ENCODE assay signal across 9 cellular contexts in the genomic region with DNA sequence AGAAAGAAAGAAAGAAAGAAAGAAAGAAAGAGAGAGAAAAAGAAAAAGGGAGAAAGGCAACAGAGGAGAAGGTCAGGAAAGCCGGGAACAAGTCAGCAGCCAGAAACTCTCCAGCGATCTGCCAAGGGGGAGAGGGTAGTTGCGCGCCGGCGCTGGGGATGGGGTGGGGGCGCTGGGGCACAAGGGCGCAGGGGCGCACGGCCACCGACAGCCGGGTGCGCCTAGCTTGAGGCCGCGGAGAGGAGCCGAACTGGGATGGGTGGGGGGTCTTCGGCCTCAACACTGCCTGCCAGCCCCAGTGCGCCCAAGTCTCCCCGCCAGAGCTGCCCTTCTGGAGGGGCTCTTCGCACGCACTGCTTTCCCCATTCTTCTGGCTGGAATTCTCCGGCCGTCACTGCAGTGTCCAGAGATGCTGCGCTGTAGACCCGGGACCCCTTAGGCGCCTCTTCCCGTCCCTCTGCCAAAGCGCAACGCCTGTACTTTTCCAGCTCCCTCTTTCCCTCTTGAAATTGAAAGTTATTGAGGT. TPM values are rescaled to one million over a fixed set of nuclear protein-coding genes. Genes with fewer than 3 reads are reported as not detected.
DNase-seq lines count a peak whose midpoint lies in the region; TF ChIP-seq lines count a peak whose summit lies in the region.
"Had no signal": no experiment of that assay in that cellular context is flagged by ENCODE, and none has a peak within 500 bp of the region (broad histone marks: within the 10 kb centered on the region; RNA-seq: fewer than 3 reads in every experiment).

No MANE protein-coding gene starts in this region.

- no peak for TF ChIP-seq CTCF in testis (IDR thresholded peaks at IDR 0.05)

- no peak overlapping the region for H3K27ac Mint-ChIP-seq in activated CD4-positive, alpha-beta memory T cell treated with anti-CD3 and anti-CD28 coated beads, Interleukin-2, amount 10 ng/mL, durations not matched to agents 7 days and 5 days
- no peak overlapping the region for H3K27ac Mint-ChIP-seq in activated CD4-positive, alpha-beta memory T cell treated with anti-CD3 and anti-CD28 coated beads for 36 hours

- WGBS in testis, 2 donors = 0 to 2% methylated on average over 28 to 29 of the region's 29 CpGs

- H3K9me3 ChIP-seq in adipocyte (ENCODE audit: control insufficient read depth, low read length) (no peaks in the 10 kb centered on the region), testis (no peaks in the 10 kb centered on the region)

- TF ChIP-seq POLR2A in testis (IDR thresholded peaks at IDR 0.05) = no peak

- peaks cover 25% of the 10 kb centered on the region for H3K4me1 Mint-ChIP-seq in activated CD4-positive, alpha-beta memory T cell treated with anti-CD3 and anti-CD28 coated beads, Interleukin-2, amount 10 ng/mL, durations not matched to agents 7 days and 5 days
- H3K4me1 Mint-ChIP-seq in activated CD4-positive, alpha-beta memory T cell treated with anti-CD3 and anti-CD28 coated beads for 36 hours (ENCODE audit: low read depth) = peaks cover 24% of the 10 kb centered on the region

- peaks cover 71% of the 10 kb centered on the region for H3K27me3 Mint-ChIP-seq in activated CD4-positive, alpha-beta memory T cell treated with anti-CD3 and anti-CD28 coated beads, Interleukin-2, amount 10 ng/mL, durations not matched to agents 7 days and 5 days
- H3K27me3 Mint-ChIP-seq in activated CD4-positive, alpha-beta memory T cell treated with anti-CD3 and anti-CD28 coated beads for 36 hours = peaks cover 51% of the 10 kb centered on the region

- peak overlapping the region; percentile 17 for H3K4me3 Mint-ChIP-seq in activated CD4-positive, alpha-beta memory T cell treated with anti-CD3 and anti-CD28 coated beads, Interleukin-2, amount 10 ng/mL, durations not matched to agents 7 days and 5 days
- no peak overlapping the region for H3K4me3 Mint-ChIP-seq in activated CD4-positive, alpha-beta memory T cell treated with anti-CD3 and anti-CD28 coated beads for 36 hours

- CTCF ChIA-PET in activated CD4-positive, alpha-beta memory T cell treated with anti-CD3 and anti-CD28 coated beads, Interleukin-2, amount 10 ng/mL, durations not matched to agents 7 days and 5 days (lab: Charles Lee) = interaction anchor here (0.7 kb wide), 1 partner anchor 1927 kb away, joined by 3 read pairs; no protein-coding TSS in a partner anchor
- CTCF ChIA-PET in activated CD4-positive, alpha-beta memory T cell treated with anti-CD3 and anti-CD28 coated beads for 36 hours (lab: Charles Lee) = no interaction called here

- no peaks in the 10 kb centered on the region for H3K9me3 Mint-ChIP-seq in activated CD4-positive, alpha-beta memory T cell treated with anti-CD3 and anti-CD28 coated beads, Interleukin-2, amount 10 ng/mL, durations not matched to agents 7 days and 5 days
- no peaks in the 10 kb centered on the region for H3K9me3 Mint-ChIP-seq in activated CD4-positive, alpha-beta memory T cell treated with anti-CD3 and anti-CD28 coated beads for 36 hours

- DNase-seq in activated CD4-positive, alpha-beta memory T cell treated with anti-CD3 and anti-CD28 coated beads, Interleukin-2, amount 10 ng/mL, durations not matched to agents 7 days and 5 days = no peak
- no peak for DNase-seq in activated CD4-positive, alpha-beta memory T cell treated with anti-CD3 and anti-CD28 coated beads for 36 hours
- peak; percentile 58 for DNase-seq in adipocyte (ENCODE audit: low read depth)
- DNase-seq in kidney glomerular epithelial cell (lab: John Stamatoyannopoulos, UW) = peak; percentile 2
- DNase-seq in testis = peak; percentile 19
- DNase-seq in hippocampal formation (lab: John Stamatoyannopoulos, UW) = no peak
- DNase-seq in pons (ENCODE audit: low spot score) = no peak
- no peak for DNase-seq in SKM-1 (lab: John Stamatoyannopoulos, UW; ENCODE audit: unreplicated experiment)
- DNase-seq: NCI-H510A treated with DMSO at 0.1 percent for 48 hours had no signal

- intact Hi-C loops in activated CD4-positive, alpha-beta memory T cell treated with anti-CD3 and anti-CD28 coated beads for 36 hours (cut with micrococcal nuclease) = no loop called here
- intact Hi-C loops in testis (cut with DNase I; ENCODE audit: low total_unique reads) = no loop called here

- POLR2A ChIA-PET in activated CD4-positive, alpha-beta memory T cell treated with anti-CD3 and anti-CD28 coated beads, Interleukin-2, amount 10 ng/mL, durations not matched to agents 7 days and 5 days (lab: Charles Lee) = no interaction called here
- POLR2A ChIA-PET in activated CD4-positive, alpha-beta memory T cell treated with anti-CD3 and anti-CD28 coated beads for 36 hours (lab: Charles Lee) = interaction anchor here (0.7 kb wide), 1 partner anchor 15 kb away, joined by 3 read pairs; no protein-coding TSS in a partner anchor

- H3K9ac ChIP-seq in adipocyte (ENCODE audit: low read length) = peak overlapping the region; percentile 75

- H3K36me3 ChIP-seq in adipocyte (ENCODE audit: control insufficient read depth, insufficient read depth, low read length, severe bottlenecking) (no peaks in the 10 kb centered on the region), testis (ENCODE audit: low read depth, missing control alignments) (no peaks in the 10 kb centered on the region)

- peak overlapping the region; percentile 85 for H3K4me3 ChIP-seq in adipocyte (ENCODE audit: low read length)
- peak overlapping the region; percentile 51 to 55 for H3K4me3 ChIP-seq in testis

- no peaks in the 10 kb centered on the region for H3K36me3 Mint-ChIP-seq in activated CD4-positive, alpha-beta memory T cell treated with anti-CD3 and anti-CD28 coated beads, Interleukin-2, amount 10 ng/mL, durations not matched to agents 7 days and 5 days (ENCODE audit: low read depth)
- no peaks in the 10 kb centered on the region for H3K36me3 Mint-ChIP-seq in activated CD4-positive, alpha-beta memory T cell treated with anti-CD3 and anti-CD28 coated beads for 36 hours

- no peaks in the 10 kb centered on the region for H3K4me1 ChIP-seq in adipocyte (ENCODE audit: control insufficient read depth, insufficient read depth, low read length)
- H3K4me1 ChIP-seq in testis = peaks cover 16% of the 10 kb centered on the region

- peak overlapping the region in 1 of 2 donors; percentile 24 for H3K27ac ChIP-seq in testis

- peaks cover 9% of the 10 kb centered on the region for H3K27me3 ChIP-seq in adipocyte (replicated peaks; ENCODE audit: control insufficient read depth, insufficient read depth, low read length)
- no peaks in the 10 kb centered on the region for H3K27me3 ChIP-seq in testis

RNA-seq across cellular contexts. Expression of gene RSPO3, which starts 0.4 kb away (rescaled TPM):
- not detected for total RNA-seq in activated CD4-positive, alpha-beta memory T cell treated with anti-CD3 and anti-CD28 coated beads, Interleukin-2, amount 10 ng/mL, durations not matched to agents 7 days and 5 days
- total RNA-seq in activated CD4-positive, alpha-beta memory T cell treated with anti-CD3 and anti-CD28 coated beads for 36 hours = not detected
- total RNA-seq in testis = 1 to 10 TPM in 1 of 2 donors, under 1 TPM in 1; 0.06 to 1.5 TPM
- polyA plus RNA-seq in testis (ENCODE audit: insufficient read depth, low read depth, low replicate concordance) = 6.6 TPM

Comparison
In these comparisons a context has a peak if more than half of its experiments do, and no peak if none do; other contexts are left out.
1. DNase-seq: peak in adipocyte (single experiment), kidney glomerular epithelial cell (single experiment) and testis (single experiment); none in activated CD4-positive, alpha-beta memory T cell treated with anti-CD3 and anti-CD28 coated beads, Interleukin-2, amount 10 ng/mL, durations not matched to agents 7 days and 5 days (single experiment), activated CD4-positive, alpha-beta memory T cell treated with anti-CD3 and anti-CD28 coated beads for 36 hours (single experiment), hippocampal formation (0 of 2), pons (single experiment) and SKM-1 (single experiment).